ENCODE assay signal across 32 cellular contexts in genomic region chr1:205754857-205755256, GRCh38.
"Had no signal": no experiment of that assay in that cellular context is flagged by ENCODE, and none has a peak within 500 bp of the region (broad histone marks: within the 10 kb centered on the region; RNA-seq: fewer than 3 reads in every experiment).

No MANE protein-coding gene starts in this region.

- DNase-seq: naive B cell; naive thymus-derived CD8-positive, alpha-beta T cell; nephron progenitor cell; occipital lobe; ovary; posterior cingulate gyrus; psoas muscle; right cardiac atrium; spleen; stimulated activated CD4-positive, alpha-beta T cell treated with anti-CD3 and anti-CD28 coated beads, Interleukin-12 subunit alpha, Interleukin-12 subunit beta, amount 100 ng/mL, for 4 hours; stimulated activated CD4-positive, alpha-beta T cell treated with anti-CD3 and anti-CD28 coated beads, Interleukin-1b, Interleukin-23, amount 100 ng/mL, for 48 hours; stimulated activated CD4-positive, alpha-beta T cell treated with anti-CD3 and anti-CD28 coated beads, Interleukin-4, amount 100 ng/mL, for 1 hour; stimulated activated CD4-positive, alpha-beta T cell treated with anti-CD3 and anti-CD28 coated beads, Interleukin-4, amount 100 ng/mL, for 4 hours; stimulated activated CD8-positive, alpha-beta memory T cell treated with anti-CD3 and anti-CD28 coated beads, Interleukin-4, amount 100 ng/mL, for 48 hours; stimulated activated naive CD4-positive, alpha-beta T cell treated with Interleukin-2 at 50 U/mL for 16 hours; stomach; thyroid gland; trophoblast cell; upper lobe of left lung had no signal

- H2AFZ ChIP-seq: parathyroid adenoma had no signal

- H3K27me3 ChIP-seq: ovary, spleen, thyroid gland, tibial nerve, upper lobe of left lung, vagina had no signal

- H3K9ac ChIP-seq: parathyroid adenoma had no signal

- H3K27ac ChIP-seq: ovary, parathyroid adenoma, psoas muscle, skin epidermis, spleen, stomach, thoracic aorta, thyroid gland, tibial nerve, upper lobe of left lung, vagina had no signal

- H3K4me1 ChIP-seq: psoas muscle, upper lobe of left lung, vagina had no signal

- H3K9me3 ChIP-seq: ovary, psoas muscle, spleen, stomach, thoracic aorta, thyroid gland, tibial nerve, upper lobe of left lung, vagina had no signal

- FAIRE-seq: urothelium cell line had no signal

- H3K79me2 ChIP-seq: parathyroid adenoma had no signal

- H3K27ac Mint-ChIP-seq: naive B cell; naive thymus-derived CD8-positive, alpha-beta T cell; nephron progenitor cell; progenitor cell of endocrine pancreas; stimulated activated memory B cell treated with anti-CD40 and anti-IgM and Interleukin-4, amounts not matched to agents 10 μg/mL and 1 μg/mL and 100 μg/mL, for 72 hours; stimulated activated naive CD8-positive, alpha-beta T cell treated with anti-CD3 and anti-CD28 coated beads, Interleukin-15, Interleukin-2, amounts not matched to agents 100 ng/mL and 50 ng/mL, for 24 hours had no signal

- ATAC-seq: naive thymus-derived CD8-positive, alpha-beta T cell; natural killer cell treated with Interleukin-12 subunit alpha and Interleukin-12 subunit beta and Interleukin-15 and Interleukin-18, amount 100 ng/mL, for 72 hours; psoas muscle; right cardiac atrium; sciatic nerve; stimulated activated memory B cell treated with anti-CD40 and anti-IgM and Interleukin-4, amounts not matched to agents 10 μg/mL and 1 μg/mL and 100 μg/mL, for 72 hours had no signal

- H3K27me3 Mint-ChIP-seq: naive B cell; natural killer cell treated with Interleukin-12 subunit alpha and Interleukin-12 subunit beta and Interleukin-15 and Interleukin-18, amount 100 ng/mL, for 72 hours; progenitor cell of endocrine pancreas; stimulated activated memory B cell treated with anti-CD40 and anti-IgM and Interleukin-4, amounts not matched to agents 10 μg/mL and 1 μg/mL and 100 μg/mL, for 72 hours; stimulated activated naive CD8-positive, alpha-beta T cell treated with anti-CD3 and anti-CD28 coated beads, Interleukin-15, Interleukin-2, amounts not matched to agents 100 ng/mL and 50 ng/mL, for 24 hours had no signal

- H3K9me3 Mint-ChIP-seq: naive B cell; natural killer cell treated with Interleukin-12 subunit alpha and Interleukin-12 subunit beta and Interleukin-15 and Interleukin-18, amount 100 ng/mL, for 72 hours; neural crest cell; stimulated activated memory B cell treated with anti-CD40 and anti-IgM and Interleukin-4, amounts not matched to agents 10 μg/mL and 1 μg/mL and 100 μg/mL, for 72 hours; stimulated activated naive CD8-positive, alpha-beta T cell treated with anti-CD3 and anti-CD28 coated beads, Interleukin-15, Interleukin-2, amounts not matched to agents 100 ng/mL and 50 ng/mL, for 24 hours had no signal

- H3K4me2 ChIP-seq: smooth muscle cell had no signal

- H3K4me1 Mint-ChIP-seq: nephron progenitor cell; stimulated activated memory B cell treated with anti-CD40 and anti-IgM and Interleukin-4, amounts not matched to agents 10 μg/mL and 1 μg/mL and 100 μg/mL, for 72 hours had no signal

- H3K4me3 Mint-ChIP-seq: naive B cell; naive thymus-derived CD8-positive, alpha-beta T cell; natural killer cell treated with Interleukin-12 subunit alpha and Interleukin-12 subunit beta and Interleukin-15 and Interleukin-18, amount 100 ng/mL, for 72 hours; nephron progenitor cell; neural crest cell; stimulated activated memory B cell treated with anti-CD40 and anti-IgM and Interleukin-4, amounts not matched to agents 10 μg/mL and 1 μg/mL and 100 μg/mL, for 72 hours; stimulated activated naive CD8-positive, alpha-beta T cell treated with anti-CD3 and anti-CD28 coated beads, Interleukin-15, Interleukin-2, amounts not matched to agents 100 ng/mL and 50 ng/mL, for 24 hours had no signal

- H3K36me3 ChIP-seq: ovary, spleen, stomach, thoracic aorta, thyroid gland, tibial nerve, upper lobe of left lung, vagina had no signal

- H3K4me3 ChIP-seq: ovary, psoas muscle, skin epidermis, smooth muscle cell, spleen, stomach, thoracic aorta, thyroid gland, tibial nerve, upper lobe of left lung, vagina had no signal
